Comparison of ENCODE assay signal across 22 cellular contexts in genomic region chr7:155941688-155942087, GRCh38.
"Had no signal": no experiment of that assay in that cellular context is flagged by ENCODE, and none has a peak within 500 bp of the region (broad histone marks: within the 10 kb centered on the region; RNA-seq: fewer than 3 reads in every experiment).

No MANE protein-coding gene starts in this region.

- H3K4me3 ChIP-seq: hepatocyte, lung, psoas muscle, right lobe of liver, skin epidermis, stomach, thoracic aorta had no signal

- H3K27me3 ChIP-seq: hepatocyte, neutrophil, right lobe of liver, stomach had no signal

- ATAC-seq: left colon, left ventricle myocardium superior, psoas muscle, right lobe of liver had no signal

- H3K9me3 ChIP-seq: neutrophil, thoracic aorta had no signal

- H3K27ac ChIP-seq: hepatocyte, neutrophil, psoas muscle, right lobe of liver, skin epidermis, stomach, thoracic aorta had no signal

- DNase-seq: foreskin melanocyte; left colon; left ventricle myocardium superior; mesenchymal stem cell; midbrain; naive B cell; psoas muscle; retina; right lobe of liver; stimulated activated CD4-positive, alpha-beta T cell treated with anti-CD3 and anti-CD28 coated beads, Interleukin-2, amount 100 ng/mL, for 24 hours; stimulated activated CD4-positive, alpha-beta T cell treated with anti-CD3 and anti-CD28 coated beads, Interleukin-4, amount 100 ng/mL, for 4 hours; stimulated activated naive CD4-positive, alpha-beta T cell; stomach; substantia nigra; trophoblast cell had no signal

- H3K4me1 Mint-ChIP-seq: naive B cell, nephron had no signal

- H3K27me3 Mint-ChIP-seq: dendritic cell treated with granulocyte-macrophage colony-stimulating factor and Interleukin-4, amounts not matched to agents 40 ng/mL and 50 ng/mL, for 4 days had no signal

- H3K4me3 Mint-ChIP-seq: dendritic cell treated with granulocyte-macrophage colony-stimulating factor and Interleukin-4, amounts not matched to agents 40 ng/mL and 50 ng/mL, for 4 days; naive B cell; nephron had no signal

- H3K4me1 ChIP-seq: psoas muscle, right lobe of liver, stomach had no signal

- H3K36me3 ChIP-seq: neutrophil, right lobe of liver, stomach, thoracic aorta had no signal

- H3K27ac Mint-ChIP-seq: dendritic cell treated with granulocyte-macrophage colony-stimulating factor and Interleukin-4, amounts not matched to agents 40 ng/mL and 50 ng/mL, for 4 days; nephron had no signal
